ENCODE assay signal across 8 cellular contexts in genomic region chr20:46690219-46691111, GRCh38. TPM values are rescaled to one million over a fixed set of nuclear protein-coding genes. Genes with fewer than 3 reads are reported as not detected.
DNase-seq lines count a peak whose midpoint lies in the region; ATAC-seq, FAIRE-seq and TF ChIP-seq lines count a peak whose summit lies in the region.

No MANE protein-coding gene starts in this region.

- H3K4me2 ChIP-seq in A549 (peak overlapping the region; percentile 87), Karpas-422 (ENCODE audit: low read depth, low read length, poor library complexity, severe bottlenecking) (peak overlapping the region; percentile 92)

- peak overlapping the region; percentile 92 for H3K27ac Mint-ChIP-seq in MCF 10A (ENCODE audit: low read depth, unreplicated experiment)
- H3K27ac Mint-ChIP-seq in mesothelial cell of epicardium, result peak overlapping the region; percentile 60

- POLR2A ChIA-PET in A549 (lab: Yijun Ruan, JAX) (interaction anchor here (0.6 to 1.4 kb wide), 2 partner anchors 56 to 716 kb away, joined by 4 to 6 read pairs; no protein-coding TSS in a partner anchor), MCF 10A (lab: Yijun Ruan, JAX) (interaction anchor here (0.6 to 3.7 kb wide), 14 partner anchors 9 to 1173 kb away, joined by 3 to 23 read pairs (median 4); partner anchors contain the start of gene PCIF1)

- 59% methylated on average over 13 of the region's 13 CpGs for WGBS in A549 (ENCODE audit: missing lambda C conversion rate)

- peak overlapping the region; percentile 88 for H3K4me3 Mint-ChIP-seq in MCF 10A (ENCODE audit: unreplicated experiment)
- H3K4me3 Mint-ChIP-seq in mesothelial cell of epicardium, result peak overlapping the region; percentile 87

- DNase-seq in A549 (ENCODE audit: low read depth in 1 of 2, low spot score in 1 of 2) (no peak), Karpas-422 (no peak), MCF 10A (ENCODE audit: unreplicated experiment) (no peak), mesothelial cell of epicardium (ENCODE audit: low spot score in 2 of 2, unreplicated experiment in 2 of 2) (no peak), activated gamma-delta T cell treated with Interleukin-2 at 50 U/mL for 16 hours (no peak), cerebellar cortex (ENCODE audit: low spot score) (no peak), epidermal melanocyte (ENCODE audit: insufficient read length, low spot score) (no peak)

- no peak for TF ChIP-seq EP300 in A549 (IDR thresholded peaks at IDR 0.05)

- peaks cover 19% of the 10 kb centered on the region for H3K36me3 ChIP-seq in Karpas-422 (ENCODE audit: insufficient read depth, low read length)

- intact Hi-C loops in MCF 10A (cut with micrococcal nuclease), result no loop called here

- BruUV-seq in MCF 10A (replicated peaks; lab: Mats Ljungman, UMichigan), result TSS peak; percentile 69

- peaks cover 33% of the 10 kb centered on the region for H4K20me1 ChIP-seq in Karpas-422 (ENCODE audit: insufficient read depth, low read depth, low read length)

- H3K4me1 Mint-ChIP-seq in MCF 10A (ENCODE audit: insufficient read depth, unreplicated experiment) (peaks cover 23% of the 10 kb centered on the region), mesothelial cell of epicardium (peaks cover 11% of the 10 kb centered on the region)

- ATAC-seq in A549, result no peak
- no peak for ATAC-seq in GM21447 (IDR thresholded peaks at IDR 0.05; ENCODE audit: unreplicated experiment)

- peak overlapping the region; percentile 46 for H3K4me3 ChIP-seq in A549
- peak overlapping the region; percentile 84 for H3K4me3 ChIP-seq in Karpas-422 (ENCODE audit: low read length)

- H3K9me2 ChIP-seq in Karpas-422 (replicated peaks; ENCODE audit: insufficient read depth, low read length), result no peaks in the 10 kb centered on the region

- H3K27me3 Mint-ChIP-seq in MCF 10A (ENCODE audit: insufficient read depth, unreplicated experiment) (no peaks in the 10 kb centered on the region), mesothelial cell of epicardium (ENCODE audit: low read depth) (no peaks in the 10 kb centered on the region)

- H3K36me3 Mint-ChIP-seq in MCF 10A (ENCODE audit: insufficient read depth, unreplicated experiment) (peaks cover 17% of the 10 kb centered on the region), mesothelial cell of epicardium (peaks cover 10% of the 10 kb centered on the region)

- TF ChIP-seq CTCF in A549 (IDR thresholded peaks at IDR 0.05) (no peak), MCF 10A (IDR thresholded peaks at IDR 0.05; ENCODE audit: unreplicated experiment) (no peak), mesothelial cell of epicardium (IDR thresholded peaks at IDR 0.05; ENCODE audit: unreplicated experiment) (no peak)

- CTCF ChIA-PET in A549 (lab: Yijun Ruan, JAX) (interaction anchor here (0.5 to 1.6 kb wide), 4 partner anchors 10 to 1256 kb away, joined by 3 to 6 read pairs (median 3); no protein-coding TSS in a partner anchor), MCF 10A (lab: Yijun Ruan, JAX) (interaction anchor here (0.6 to 1.5 kb wide), 6 partner anchors 10 to 987 kb away, joined by 3 to 5 read pairs (median 3); no protein-coding TSS in a partner anchor)

- H2AFZ ChIP-seq in Karpas-422 (ENCODE audit: low read length), result no peak overlapping the region

- no peak for TF ChIP-seq RAD21 in A549 (conservative IDR thresholded peaks at IDR 0.05 in 1 of 2, IDR thresholded peaks at IDR 0.05 in 1 of 2)

- peaks cover 37% of the 10 kb centered on the region for H3K79me2 ChIP-seq in Karpas-422 (ENCODE audit: low read length)

- peak overlapping the region; percentile 71 for H3K9ac ChIP-seq in Karpas-422 (ENCODE audit: low read length)

- H3K27ac ChIP-seq in A549 (peak overlapping the region; percentile 81), Karpas-422 (ENCODE audit: low read length) (peak overlapping the region; percentile 59; the same call in 1 of the 2 replicates)

- peaks cover 14% of the 10 kb centered on the region for H3K4me1 ChIP-seq in A549
- peaks cover 55% of the 10 kb centered on the region for H3K4me1 ChIP-seq in Karpas-422 (ENCODE audit: low read length)

- H3K9me3 Mint-ChIP-seq in MCF 10A (ENCODE audit: unreplicated experiment) (peaks cover 8% of the 10 kb centered on the region), mesothelial cell of epicardium (peaks cover 9% of the 10 kb centered on the region)

- no peak for FAIRE-seq in A549 (lab: Jason Lieb, UNC)

- no peaks in the 10 kb centered on the region for H3K27me3 ChIP-seq in Karpas-422 (ENCODE audit: low read length)

- no peak for TF ChIP-seq POLR2A in A549 (IDR thresholded peaks at IDR 0.05; ENCODE audit: low read length)

- peaks cover 8% of the 10 kb centered on the region; the same call in 1 of the 3 replicates for H3K9me3 ChIP-seq in A549
- H3K9me3 ChIP-seq in Karpas-422 (ENCODE audit: low read length), result no peaks in the 10 kb centered on the region

TF ChIP-seq in A549, 52 proteins besides CTCF, POLR2A, EP300 and RAD21 (continues in another document):
- TF ChIP-seq CBX8 (IDR thresholded peaks at IDR 0.05) (no peak), ZC3H11A (IDR thresholded peaks at IDR 0.05) (no peak), HOXB5 (CRISPR knock-in tag; IDR thresholded peaks at IDR 0.05) (no peak), REST (IDR thresholded peaks at IDR 0.05) (no peak), ATOH8 (CRISPR knock-in tag; IDR thresholded peaks at IDR 0.05; ENCODE audit: low read depth) (no peak), HES2 (IDR thresholded peaks at IDR 0.05) (no peak), CBX2 (IDR thresholded peaks at IDR 0.05; ENCODE audit: borderline replicate concordance, low read depth) (no peak), SMC3 (IDR thresholded peaks at IDR 0.05) (no peak), SREBF2 (IDR thresholded peaks at IDR 0.05) (no peak), RFX5 (IDR thresholded peaks at IDR 0.05) (no peak)

RNA-seq across cellular contexts. Expression of gene TP53RK, which starts 1.2 kb away (rescaled TPM):
- polyA plus RNA-seq in A549 (2011; rRNA removed) (11.8 and 13.1 TPM in 2 replicates), A549 (2017; fragmentation: RNase III; extraction: RNeasy Plus Mini Kit Qiagen cat#74134 plus additional on column Dnase treatment) (9.8 to 10.5 TPM (median 10.5 TPM) in 3 replicates)
- polyA plus RNA-seq in A549 (2012; cell fraction: cytosol; rRNA removed), result 5.1 and 6.5 TPM in 2 replicates
- polyA plus RNA-seq in A549 (2012; cell fraction: nucleus; rRNA removed), result 2.6 and 3.2 TPM in 2 replicates
- polyA minus RNA-seq in A549 (2011; rRNA and poly(A)+ RNA removed), result 6.9 and 8.4 TPM in 2 replicates
- 22.9 and 24.9 TPM in 2 replicates for total RNA-seq in Karpas-422 (2014; rRNA removed; shearing (Covaris generic); ENCODE audit: low replicate concordance)
- total RNA-seq in MCF 10A (2022) (11.0 and 16.2 TPM in 2 replicates), mesothelial cell of epicardium (16.2 to 17.3 TPM (median 16.3 TPM) in 3 replicates)

RNA-seq across cellular contexts. Expression of gene SLC2A10, which starts 19.0 kb away (rescaled TPM):
- polyA plus RNA-seq in A549 (2011; rRNA removed) (0.01 TPM in 1 of 2 replicates, not detected in the other), A549 (2017; fragmentation: RNase III; extraction: RNeasy Plus Mini Kit Qiagen cat#74134 plus additional on column Dnase treatment) (not detected in 3 replicates)
- polyA plus RNA-seq in A549 (2012; cell fraction: cytosol; rRNA removed), result not detected in 2 replicates
- polyA plus RNA-seq in A549 (2012; cell fraction: nucleus; rRNA removed), result not detected in 2 replicates
- 0.04 TPM in 1 of 2 replicates, not detected in the other for polyA minus RNA-seq in A549 (2011; rRNA and poly(A)+ RNA removed)
- not detected in 2 replicates for total RNA-seq in Karpas-422 (2014; rRNA removed; shearing (Covaris generic); ENCODE audit: low replicate concordance)
- total RNA-seq in MCF 10A (2022) (not detected in 2 replicates), mesothelial cell of epicardium (21.7 to 23.8 TPM (median 22.2 TPM) in 3 replicates)

RNA-seq across cellular contexts. Expression of gene SLC13A3, which starts 39.2 kb away (rescaled TPM):
- polyA plus RNA-seq in A549 (2011; rRNA removed) (0.04 TPM in 1 of 2 replicates, not detected in the other), A549 (2017; fragmentation: RNase III; extraction: RNeasy Plus Mini Kit Qiagen cat#74134 plus additional on column Dnase treatment) (0.19 TPM in 1 of 3 replicates, not detected in the others)
- 0.04 TPM in 1 of 2 replicates, not detected in the other for polyA plus RNA-seq in A549 (2012; cell fraction: cytosol; rRNA removed)
- 0.11 TPM in 1 of 2 replicates, not detected in the other for polyA plus RNA-seq in A549 (2012; cell fraction: nucleus; rRNA removed)
- polyA minus RNA-seq in A549 (2011; rRNA and poly(A)+ RNA removed), result 0.17 TPM in 1 of 2 replicates, not detected in the other
- total RNA-seq in Karpas-422 (2014; rRNA removed; shearing (Covaris generic); ENCODE audit: low replicate concordance), result not detected in 2 replicates
- total RNA-seq in MCF 10A (2022) (not detected in 2 replicates), mesothelial cell of epicardium (18.8 to 19.7 TPM (median 19.3 TPM) in 3 replicates)

Comparison
In these comparisons a context has a peak if more than half of its experiments do, and no peak if none do; other contexts are left out.
1. RNA of gene SLC2A10, which starts 19.0 kb away (total RNA-seq): 21.7 to 23.8 TPM in mesothelial cell of epicardium; not detected in Karpas-422 and not detected in MCF 10A; every median in the first group is over 10 times any median in the second.
2. RNA of gene SLC13A3, which starts 39.2 kb away (total RNA-seq): 18.8 to 19.7 TPM in mesothelial cell of epicardium; not detected in MCF 10A and not detected in Karpas-422; every median in the first group is over 10 times any median in the second.